Comparison of ENCODE assay signal across 16 cellular contexts in genomic region chr1:110224240-110224995, GRCh38. TPM values are rescaled to one million over a fixed set of nuclear protein-coding genes. Genes with fewer than 3 reads are reported as not detected.
DNase-seq lines count a peak whose midpoint lies in the region; ATAC-seq and TF ChIP-seq lines count a peak whose summit lies in the region.
"Had no signal": no experiment of that assay in that cellular context is flagged by ENCODE, and none has a peak within 500 bp of the region (broad histone marks: within the 10 kb centered on the region; RNA-seq: fewer than 3 reads in every experiment).

No MANE protein-coding gene starts in this region.

- no peak overlapping the region for H3K4ac ChIP-seq in trophoblast cell (ENCODE audit: low read depth, low read length)

- H3K4me1 Mint-ChIP-seq in chondrocyte (ENCODE audit: low read depth) = no peaks in the 10 kb centered on the region
- H3K4me1 Mint-ChIP-seq: CD4-positive, CD25-positive, alpha-beta regulatory T cell had no signal

- TF ChIP-seq CTCF in chondrocyte (IDR thresholded peaks at IDR 0.05) (no peak), left lung (IDR thresholded peaks at IDR 0.05) (no peak)

- H3K27ac Mint-ChIP-seq in chondrocyte (ENCODE audit: unreplicated experiment) = peak overlapping the region; percentile 51
- H3K27ac Mint-ChIP-seq: CD4-positive, CD25-positive, alpha-beta regulatory T cell had no signal

- no peak overlapping the region for H3K14ac ChIP-seq in trophoblast cell (ENCODE audit: low read length)

- peaks cover 4% of the 10 kb centered on the region for H3K27me3 Mint-ChIP-seq in chondrocyte (ENCODE audit: low read depth)

- no CpG with 5 or more reads among the region's 8 CpGs for WGBS in trophoblast cell (ENCODE audit: extremely low coverage, insufficient coverage, insufficient read length)

- no peak overlapping the region for H3K23ac ChIP-seq in trophoblast cell (ENCODE audit: low read length)

- no peak overlapping the region for H2BK5ac ChIP-seq in trophoblast cell (ENCODE audit: low read depth, low read length, poor library complexity)

- H3K4me1 ChIP-seq in trophoblast cell (ENCODE audit: control insufficient read depth in 1 of 2, insufficient read depth in 2 of 2, low read length in 2 of 2) (no peaks in the 10 kb centered on the region), left lung (no peaks in the 10 kb centered on the region)
- H3K4me1 ChIP-seq: BLaER1 had no signal

- H4K8ac ChIP-seq in trophoblast cell (ENCODE audit: low read depth, low read length) = no peak overlapping the region

- no peaks in the 10 kb centered on the region for H3K79me2 ChIP-seq in trophoblast cell (ENCODE audit: control insufficient read depth, insufficient read depth, low read length, poor library complexity)

- intact Hi-C loops in left lung (cut with DNase I) = no loop called here

- H2AFZ ChIP-seq in trophoblast cell (ENCODE audit: insufficient read depth, low read length, poor library complexity) = no peak overlapping the region

- H3K4me3 ChIP-seq in trophoblast cell (ENCODE audit: low read depth, low read length) (no peak overlapping the region), left lung (no peak overlapping the region)
- H3K4me3 ChIP-seq: BLaER1, MG63, SK-N-MC had no signal

- H3K9me3 ChIP-seq in trophoblast cell (ENCODE audit: insufficient read depth, low read depth, low read length) = peaks cover 2% of the 10 kb centered on the region
- no peaks in the 10 kb centered on the region for H3K9me3 ChIP-seq in left lung
- H3K9me3 ChIP-seq: BLaER1, MG63 had no signal

- H4K91ac ChIP-seq in trophoblast cell (ENCODE audit: low read depth, low read length) = no peak overlapping the region

- peaks cover 0 to 2% of the 10 kb centered on the region in 2 experiments for H3K36me3 ChIP-seq in trophoblast cell (ENCODE audit: control insufficient read depth in 1 of 2, insufficient read depth in 2 of 2, low read length in 2 of 2)
- peaks cover 0 to 29% of the 10 kb centered on the region in 2 donors for H3K36me3 ChIP-seq in left lung

- H3K4me2 ChIP-seq in trophoblast cell (ENCODE audit: low read length) = no peak overlapping the region
- H3K4me2 ChIP-seq: BLaER1 had no signal

- H3K79me1 ChIP-seq in trophoblast cell (ENCODE audit: low read length) = no peaks in the 10 kb centered on the region

- no peak overlapping the region for H3K4me3 Mint-ChIP-seq in chondrocyte (ENCODE audit: unreplicated experiment)
- H3K4me3 Mint-ChIP-seq: CD4-positive, CD25-positive, alpha-beta regulatory T cell had no signal

- H2BK120ac ChIP-seq in trophoblast cell (ENCODE audit: insufficient read depth, low read length, poor library complexity) = no peak overlapping the region

- no peak overlapping the region for H3K27ac ChIP-seq in trophoblast cell (ENCODE audit: low read depth, low read length)
- no peak overlapping the region for H3K27ac ChIP-seq in left lung
- H3K27ac ChIP-seq: BLaER1, SK-N-MC had no signal

- no peak for ATAC-seq in left lung
- ATAC-seq in GM21381 (IDR thresholded peaks at IDR 0.05; ENCODE audit: unreplicated experiment) = no peak

- no peak overlapping the region for H3K9ac ChIP-seq in trophoblast cell (ENCODE audit: low read length)
- H3K9ac ChIP-seq: BLaER1 had no signal

- H3K36me3 Mint-ChIP-seq in chondrocyte (ENCODE audit: low read depth) = peaks cover 2% of the 10 kb centered on the region

- no peaks in the 10 kb centered on the region for H3K27me3 ChIP-seq in trophoblast cell (ENCODE audit: insufficient read depth, low read length)
- no peaks in the 10 kb centered on the region for H3K27me3 ChIP-seq in left lung
- H3K27me3 ChIP-seq: BLaER1, MG63 had no signal

- no peak for TF ChIP-seq RAD21 in Ishikawa (IDR thresholded peaks at IDR 0.05; ENCODE audit: low read depth)

- peak; percentile 34 for DNase-seq in ELF-1 (ENCODE audit: low read depth, low spot score)
- no peak for DNase-seq in chondrocyte (ENCODE audit: low spot score)
- DNase-seq in trophoblast cell = peak; percentile 39 to 59
- no peak for DNase-seq in left lung
- DNase-seq in DMS79 treated with DMSO at 0.1 percent for 48 hours (lab: John Stamatoyannopoulos, UW) = no peak
- DNase-seq: CD4-positive, CD25-positive, alpha-beta regulatory T cell; KG1; MG63; NCI-H2029 treated with DMSO at 0.1 percent for 48 hours; NCI-H510A; NCI-H69; SIG-M5 had no signal

- H2BK12ac ChIP-seq in trophoblast cell (ENCODE audit: low read length) = no peak overlapping the region

- H3K18ac ChIP-seq in trophoblast cell (ENCODE audit: low read length) = no peak overlapping the region

- no peaks in the 10 kb centered on the region for H3K9me3 Mint-ChIP-seq in chondrocyte (ENCODE audit: low read depth)
- H3K9me3 Mint-ChIP-seq: CD4-positive, CD25-positive, alpha-beta regulatory T cell had no signal

- H4K12ac ChIP-seq in trophoblast cell (ENCODE audit: low read depth, low read length) = no peak overlapping the region

- no peak for TF ChIP-seq EP300 in Ishikawa (IDR thresholded peaks at IDR 0.05; ENCODE audit: borderline replicate concordance)

- H2AK5ac ChIP-seq in trophoblast cell (ENCODE audit: low read length) = no peak overlapping the region

TF ChIP-seq in Ishikawa, 13 proteins besides CTCF, POLR2A, EP300 and RAD21:
- TF ChIP-seq FOXM1 (IDR thresholded peaks at IDR 0.05; ENCODE audit: borderline replicate concordance, low read depth) (no peak), USF1 (IDR thresholded peaks at IDR 0.05) (no peak), TEAD4 (IDR thresholded peaks at IDR 0.05) (peak; percentile 85), YY1 (IDR thresholded peaks at IDR 0.05; ENCODE audit: low read depth) (no peak)

RNA-seq across cellular contexts. Expression of gene KCNC4, which starts 14.3 kb away (rescaled TPM):
- 2.7 to 5.2 TPM (median 3.2 TPM) in 3 replicates for total RNA-seq in chondrocyte
- 0.83 and 1.00 TPM in 2 replicates for polyA plus RNA-seq in trophoblast cell (2013)
- 1 to 10 TPM; 7.7 to 9.4 TPM for total RNA-seq in left lung

Comparison
In these comparisons a context has a peak if more than half of its experiments do, and no peak if none do; other contexts are left out.
1. DNase-seq: peak in ELF-1 (single experiment) and trophoblast cell (2 of 2); none in chondrocyte (single experiment), left lung (0 of 2) and DMS79 treated with DMSO at 0.1 percent for 48 hours (single experiment).